In genomic region chr6:70831427-70831826, GRCh38 we compare ENCODE assay signal across 39 cellular contexts.
"Had no signal": no experiment of that assay in that cellular context is flagged by ENCODE, and none has a peak within 500 bp of the region (broad histone marks: within the 10 kb centered on the region; RNA-seq: fewer than 3 reads in every experiment).

No MANE protein-coding gene starts in this region.

- H3K36me3 ChIP-seq: adrenal gland, ascending aorta, brain microvascular endothelial cell, breast epithelium, cardiac muscle cell, colonic mucosa had no signal

- H3K4me3 ChIP-seq: adrenal gland, ascending aorta, body of pancreas, breast epithelium, cardiac muscle cell, colonic mucosa had no signal

- H3K4me3 Mint-ChIP-seq: activated naive CD4-positive, alpha-beta T cell treated with anti-CD3 and anti-CD28 coated beads for 36 hours; activated naive CD4-positive, alpha-beta T cell treated with anti-CD3 and anti-CD28 coated beads, Interleukin-2, amount 10 ng/mL, durations not matched to agents 7 days and 5 days; activated naive CD4-positive, alpha-beta T cell treated with anti-CD3 and anti-CD28 coated beads, Interleukin-2, amount 50 U/mL, for 24 hours; activated naive CD8-positive, alpha-beta T cell; activated naive CD8-positive, alpha-beta T cell treated with anti-CD3 and anti-CD28 coated beads for 36 hours; activated naive CD8-positive, alpha-beta T cell treated with anti-CD3 and anti-CD28 coated beads, Interleukin-2, amount 10 ng/mL, durations not matched to agents 7 days and 5 days; activated naive CD8-positive, alpha-beta T cell treated with anti-CD3 and anti-CD28 coated beads, Interleukin-2, amount 50 U/mL, for 24 hours; activated T-cell treated with anti-CD3 and anti-CD28 coated beads, Interleukin-2, amount 50 U/mL, for 72 hours; activated T-helper 1 cell treated with anti-CD3 and anti-CD28 coated beads, Interleukin-12 subunit alpha, Interleukin-12 subunit beta, Interleukin-2, Interleukin-4 antibody, amounts not matched to agents 30 ng/mL and 10 ng/mL and 1 ng/mL, durations not matched to agents 14 hours and 24 hours and 36 hours; activated T-helper 17 cell treated with anti-CD3 and anti-CD28 coated beads, Interleukin-2, amount 50 U/mL, for 72 hours; brain; central memory CD8-positive, alpha-beta T cell had no signal

- H3K4me1 Mint-ChIP-seq: activated naive CD4-positive, alpha-beta T cell treated with anti-CD3 and anti-CD28 coated beads, Interleukin-2, amount 10 ng/mL, durations not matched to agents 7 days and 5 days; activated naive CD8-positive, alpha-beta T cell treated with anti-CD3 and anti-CD28 coated beads, Interleukin-2, amount 10 ng/mL, durations not matched to agents 7 days and 5 days had no signal

- H3K9me3 Mint-ChIP-seq: activated naive CD4-positive, alpha-beta T cell treated with anti-CD3 and anti-CD28 coated beads, Interleukin-2, amount 50 U/mL, for 24 hours; activated T-cell treated with anti-CD3 and anti-CD28 coated beads, Interleukin-2, amount 50 U/mL, for 72 hours; activated T-helper 17 cell treated with anti-CD3 and anti-CD28 coated beads, Interleukin-2, amount 50 U/mL, for 72 hours; central memory CD8-positive, alpha-beta T cell had no signal

- H3K27me3 ChIP-seq: adrenal gland, ascending aorta, body of pancreas, brain microvascular endothelial cell, breast epithelium, cardiac muscle cell, colonic mucosa had no signal

- FAIRE-seq: astrocyte, bronchial epithelial cell, colon had no signal

- H3K9me3 ChIP-seq: adrenal gland, ascending aorta, body of pancreas, breast epithelium, colonic mucosa had no signal

- H3K4me1 ChIP-seq: body of pancreas, breast epithelium, colonic mucosa had no signal

- ATAC-seq: activated naive CD4-positive, alpha-beta T cell treated with anti-CD3 and anti-CD28 coated beads, Interleukin-2, amount 50 U/mL, for 72 hours; activated naive CD8-positive, alpha-beta T cell treated with anti-CD3 and anti-CD28 coated beads, Interleukin-2, amount 50 U/mL, for 24 hours; activated T-cell treated with anti-CD3 and anti-CD28 coated beads, Interleukin-2, amount 50 U/mL, for 72 hours; activated T-helper 17 cell treated with anti-CD3 and anti-CD28 coated beads, Interleukin-2, amount 50 U/mL, for 72 hours; body of pancreas had no signal

- H3K36me3 Mint-ChIP-seq: activated naive CD4-positive, alpha-beta T cell treated with anti-CD3 and anti-CD28 coated beads, Interleukin-2, amount 50 U/mL, for 72 hours had no signal

- H3K27ac ChIP-seq: adrenal gland, ascending aorta, body of pancreas, brain microvascular endothelial cell, breast epithelium, cardiac muscle cell, colonic mucosa had no signal

- H3K27me3 Mint-ChIP-seq: activated naive CD4-positive, alpha-beta T cell treated with anti-CD3 and anti-CD28 coated beads, Interleukin-2, amount 10 ng/mL, durations not matched to agents 7 days and 5 days; activated naive CD4-positive, alpha-beta T cell treated with anti-CD3 and anti-CD28 coated beads, Interleukin-2, amount 50 U/mL, for 24 hours; activated naive CD8-positive, alpha-beta T cell; activated naive CD8-positive, alpha-beta T cell treated with anti-CD3 and anti-CD28 coated beads for 36 hours; activated naive CD8-positive, alpha-beta T cell treated with anti-CD3 and anti-CD28 coated beads, Interleukin-2, amount 10 ng/mL, durations not matched to agents 7 days and 5 days; activated naive CD8-positive, alpha-beta T cell treated with anti-CD3 and anti-CD28 coated beads, Interleukin-2, amount 50 U/mL, for 24 hours; activated T-helper 17 cell treated with anti-CD3 and anti-CD28 coated beads, Interleukin-2, amount 50 U/mL, for 72 hours; brain; central memory CD8-positive, alpha-beta T cell had no signal

- H3K27ac Mint-ChIP-seq: activated naive CD4-positive, alpha-beta T cell treated with anti-CD3 and anti-CD28 coated beads for 36 hours; activated naive CD4-positive, alpha-beta T cell treated with anti-CD3 and anti-CD28 coated beads, Interleukin-2, amount 10 ng/mL, durations not matched to agents 7 days and 5 days; activated naive CD4-positive, alpha-beta T cell treated with anti-CD3 and anti-CD28 coated beads, Interleukin-2, amount 50 U/mL, for 24 hours; activated naive CD4-positive, alpha-beta T cell treated with anti-CD3 and anti-CD28 coated beads, Interleukin-2, amount 50 U/mL, for 72 hours; activated naive CD8-positive, alpha-beta T cell; activated naive CD8-positive, alpha-beta T cell treated with anti-CD3 and anti-CD28 coated beads for 36 hours; activated naive CD8-positive, alpha-beta T cell treated with anti-CD3 and anti-CD28 coated beads, Interleukin-2, amount 10 ng/mL, durations not matched to agents 7 days and 5 days; activated naive CD8-positive, alpha-beta T cell treated with anti-CD3 and anti-CD28 coated beads, Interleukin-2, amount 50 U/mL, for 24 hours; activated T-cell treated with anti-CD3 and anti-CD28 coated beads, Interleukin-2, amount 50 U/mL, for 72 hours; activated T-helper 1 cell treated with anti-CD3 and anti-CD28 coated beads, Interleukin-12 subunit alpha, Interleukin-12 subunit beta, Interleukin-2, Interleukin-4 antibody, amounts not matched to agents 30 ng/mL and 10 ng/mL and 1 ng/mL, durations not matched to agents 14 hours and 24 hours and 36 hours; activated T-helper 17 cell treated with anti-CD3 and anti-CD28 coated beads, Interleukin-2, amount 50 U/mL, for 72 hours; activated T-helper 2 cell treated with anti-CD3 and anti-CD28 coated beads, Interferon-gamma antibody, Interleukin-2, Interleukin-4, amounts not matched to agents 10 μg/mL and 5 μg/mL and 100 μg/mL, durations not matched to agents 14 hours and 24 hours and 36 hours; brain had no signal

- DNase-seq: activated effector memory CD4-positive, alpha-beta T cell treated with anti-CD3 and anti-CD28 coated beads, Interleukin-2, amount 50 U/mL, for 16 hours; activated effector memory CD4-positive, alpha-beta T cell treated with Interleukin-2 at 50 U/mL for 16 hours; activated gamma-delta T cell; activated gamma-delta T cell treated with Interleukin-2 at 50 U/mL for 16 hours; activated naive CD4-positive, alpha-beta T cell; activated naive CD4-positive, alpha-beta T cell treated with anti-CD3 and anti-CD28 coated beads for 36 hours; activated naive CD4-positive, alpha-beta T cell treated with anti-CD3 and anti-CD28 coated beads, Interleukin-2, amount 10 ng/mL, durations not matched to agents 7 days and 5 days; activated naive CD4-positive, alpha-beta T cell treated with anti-CD3 and anti-CD28 coated beads, Interleukin-2, amount 50 U/mL, for 16 hours; activated naive CD4-positive, alpha-beta T cell treated with Interleukin-2 at 50 U/mL for 16 hours; activated naive CD8-positive, alpha-beta T cell treated with anti-CD3 and anti-CD28 coated beads for 36 hours; activated naive CD8-positive, alpha-beta T cell treated with anti-CD3 and anti-CD28 coated beads, Interleukin-2, amount 10 ng/mL, durations not matched to agents 7 days and 5 days; activated naive CD8-positive, alpha-beta T cell treated with anti-CD3 and anti-CD28 coated beads, Interleukin-2, amount 50 U/mL, for 24 hours; activated T-cell treated with anti-CD3 and anti-CD28 coated beads, Interleukin-2, amount 50 U/mL, for 48 hours; activated T-cell treated with anti-CD3 and anti-CD28 coated beads, Interleukin-2, amount 50 U/mL, for 72 hours; adrenal gland; amniotic stem cell; amygdala; anterior cingulate cortex; aorta; body of pancreas; brain microvascular endothelial cell; caudate nucleus; central memory CD4-positive, alpha-beta T cell; cerebellar nuclear complex; colonic mucosa had no signal
